7 cellular contexts compared by ENCODE assay signal in genomic region chr19:48896191-48896720, GRCh38. TPM values are rescaled to one million over a fixed set of nuclear protein-coding genes. Genes with fewer than 3 reads are reported as not detected.
A peak's percentile ranks its signal among the peaks of the same experiment; 100 is the strongest.
DNase-seq lines count a peak whose midpoint lies in the region; ATAC-seq and TF ChIP-seq lines count a peak whose summit lies in the region.
"Had no signal": no experiment of that assay in that cellular context is flagged by ENCODE, and none has a peak within 500 bp of the region (broad histone marks: within the 10 kb centered on the region; RNA-seq: fewer than 3 reads in every experiment).

No MANE protein-coding gene starts in this region.

- TF ChIP-seq CTCF in fibroblast of lung (conservative IDR thresholded peaks at IDR 0.05 in 1 of 2, IDR thresholded peaks at IDR 0.05 in 1 of 2; ENCODE audit: low read depth in 1 of 2, low read length in 2 of 2) (no peak), spleen (IDR thresholded peaks at IDR 0.05 in 8 of 11, conservative IDR thresholded peaks at IDR 0.05 in 3 of 11) (no peak)

- WGBS in spleen, 5 donors: 18 to 32% (median 18%) methylated on average over 18 to 25 of the region's 25 CpGs

- POLR2A ChIA-PET in T-cell (lab: Charles Lee): no interaction called here

- no peaks in the 10 kb centered on the region for H3K36me3 Mint-ChIP-seq in T-cell

- peak in 15 of 34 experiments; percentile 18 to 63 (median 42) for DNase-seq in T-cell
- DNase-seq in fibroblast of lung (ENCODE audit: low read depth in 2 of 2): peak; percentile 39 to 58
- peak; percentile 88 for DNase-seq in spleen
- DNase-seq in NCI-H524 treated with DMSO at 0.1 percent for 48 hours (lab: John Stamatoyannopoulos, UW): no peak

- peaks cover 22 to 42% (median 23%) of the 10 kb centered on the region in 3 donors for H3K4me1 Mint-ChIP-seq in T-cell

- H3K27me3 Mint-ChIP-seq in T-cell: peaks cover 11 to 35% of the 10 kb centered on the region in 2 donors

- H3K4me1 ChIP-seq in fibroblast of lung (ENCODE audit: control insufficient read depth, extremely low read depth, insufficient read depth, low read length) (no peaks in the 10 kb centered on the region), spleen (peaks cover 0 to 37% (median 31%) of the 10 kb centered on the region in 6 donors)
- H3K4me1 ChIP-seq: SJCRH30 had no signal

- H4K20me1 ChIP-seq in fibroblast of lung (ENCODE audit: control insufficient read depth, extremely low read depth, insufficient read depth, low read length): no peaks in the 10 kb centered on the region

- peaks cover 9% of the 10 kb centered on the region for H3K79me2 ChIP-seq in fibroblast of lung (ENCODE audit: control insufficient read depth, insufficient read depth, low read length)

- ATAC-seq in T-cell (replicated peaks in 1 of 4) (peak in 2 of 4 experiments; percentile 22 to 35), GM19397 (IDR thresholded peaks at IDR 0.05; ENCODE audit: unreplicated experiment) (no peak), HG02763 (IDR thresholded peaks at IDR 0.05; ENCODE audit: unreplicated experiment) (no peak)

- H3K36me3 ChIP-seq in fibroblast of lung (ENCODE audit: control insufficient read depth, insufficient read depth, low read length): no peaks in the 10 kb centered on the region
- H3K36me3 ChIP-seq in spleen: no peaks in the 10 kb centered on the region
- H3K36me3 ChIP-seq: SJCRH30 had no signal

- H3K27me3 ChIP-seq in fibroblast of lung (ENCODE audit: control insufficient read depth, insufficient read depth, low read length) (no peaks in the 10 kb centered on the region), spleen (replicated peaks in 1 of 7) (peaks cover 0 to 34% (median 0%) of the 10 kb centered on the region in 7 donors)
- H3K27me3 ChIP-seq: SJCRH30 had no signal

- H3K27ac Mint-ChIP-seq in T-cell: peak overlapping the region in 1 of 2 donors; percentile 28

- peak overlapping the region in 1 of 4 experiments; percentile 46 for H3K4me3 ChIP-seq in fibroblast of lung (replicated peaks in 1 of 4; ENCODE audit: control extremely low read depth in 1 of 4, insufficient read depth in 1 of 4, low read depth in 3 of 4, low read length in 4 of 4)
- peak overlapping the region; percentile 9 to 61 (median 25) for H3K4me3 ChIP-seq in spleen
- H3K4me3 ChIP-seq: SJCRH30 had no signal

- no peak for TF ChIP-seq POLR2A in spleen (IDR thresholded peaks at IDR 0.05)

- no peak overlapping the region for H3K9ac ChIP-seq in fibroblast of lung (ENCODE audit: insufficient read depth, low read length)

- peak overlapping the region; percentile 13 for H3K4me2 ChIP-seq in fibroblast of lung (ENCODE audit: extremely low read depth, insufficient read depth, low read length)

- peak overlapping the region in 2 of 3 donors; percentile 57 to 71 for H3K4me3 Mint-ChIP-seq in T-cell

- H3K9me3 ChIP-seq in fibroblast of lung (ENCODE audit: control insufficient read depth, insufficient read depth, low read depth, low read length): no peaks in the 10 kb centered on the region
- no peaks in the 10 kb centered on the region for H3K9me3 ChIP-seq in spleen
- H3K9me3 ChIP-seq: SJCRH30 had no signal

- no peaks in the 10 kb centered on the region for H3K9me3 Mint-ChIP-seq in T-cell

- CTCF ChIA-PET in T-cell (lab: Charles Lee): interaction anchor here in 1 of 2 donors (0.7 kb wide), 1 partner anchor 10 kb away, joined by 7 read pairs; no protein-coding TSS in a partner anchor

- intact Hi-C loops in spleen (cut with DNase I; ENCODE audit: low total_unique reads): no loop called here

- no peak overlapping the region for H2AFZ ChIP-seq in fibroblast of lung (ENCODE audit: low read length)

- H3K27ac ChIP-seq in fibroblast of lung (ENCODE audit: insufficient read depth, low read length) (no peak overlapping the region), spleen (peak overlapping the region; percentile 0 to 83 (median 72))
- H3K27ac ChIP-seq: SJCRH30 had no signal

RNA-seq across cellular contexts. Expression of gene TULP2, which starts 2.3 kb away (rescaled TPM):
- total RNA-seq in T-cell (under 1 TPM in 1 of 5 donors, not detected in 4; 0.26 TPM), fibroblast of lung (0.51 and 0.83 TPM in 2 replicates), spleen (1 to 10 TPM in 3 of 7 donors, under 1 TPM in 3, not detected in 1; 0.34 to 5.0 (median 1.3) TPM)
- polyA plus RNA-seq in fibroblast of lung (0.10 and 0.28 TPM in 2 replicates), spleen (under 1 TPM in 2 of 3 donors, not detected in 1; 0.14 to 0.32 TPM)
- polyA plus RNA-seq in fibroblast of lung (2012): 0.19 and 0.24 TPM in 2 replicates
- polyA minus RNA-seq in fibroblast of lung (ENCODE audit: low replicate concordance): 0.63 TPM in 1 of 2 replicates, not detected in the other
- total RNA-seq: SJCRH30 had no signal

RNA-seq across cellular contexts. Expression of gene NUCB1, which starts 3.9 kb away (rescaled TPM):
- total RNA-seq in T-cell: 100 to 1,000 TPM; 122 to 177 (median 165) TPM
- 130 and 137 TPM in 2 replicates for total RNA-seq in fibroblast of lung
- polyA plus RNA-seq in fibroblast of lung: 101 and 129 TPM in 2 replicates
- 179 and 237 TPM in 2 replicates for polyA plus RNA-seq in fibroblast of lung (2012)
- polyA minus RNA-seq in fibroblast of lung (ENCODE audit: low replicate concordance): 127 and 321 TPM in 2 replicates
- total RNA-seq in spleen: 100 to 1,000 TPM; 217 to 321 (median 268) TPM
- polyA plus RNA-seq in spleen: 100 to 1,000 TPM in 1 of 3 donors, 10 to 100 TPM in 2; 67.6 to 125 (median 72.4) TPM

RNA-seq across cellular contexts. Expression of gene PPP1R15A, which starts 24.0 kb away (rescaled TPM):
- total RNA-seq in T-cell (100 to 1,000 TPM in 2 of 5 donors, 10 to 100 TPM in 3; 74.4 to 713 (median 93.6) TPM), fibroblast of lung (87.3 and 166 TPM in 2 replicates), spleen (10 to 100 TPM; 30.2 to 74.2 (median 47.6) TPM)
- polyA plus RNA-seq in fibroblast of lung (46.3 and 116 TPM in 2 replicates), spleen (10 to 100 TPM; 18.5 to 54.5 (median 21.5) TPM)
- 53.8 and 120 TPM in 2 replicates for polyA plus RNA-seq in fibroblast of lung (2012)
- polyA minus RNA-seq in fibroblast of lung (ENCODE audit: low replicate concordance): 19.5 and 31.9 TPM in 2 replicates

RNA-seq across cellular contexts. Expression of gene PLEKHA4, which starts 27.8 kb away (rescaled TPM):
- total RNA-seq in T-cell (10 to 100 TPM in 1 of 5 donors, 1 to 10 TPM in 4; 2.7 to 11.8 (median 5.2) TPM), fibroblast of lung (18.7 and 20.0 TPM in 2 replicates), spleen (10 to 100 TPM in 6 of 7 donors, 1 to 10 TPM in 1; 8.6 to 24.2 (median 16.0) TPM)
- polyA plus RNA-seq in fibroblast of lung (6.6 and 11.1 TPM in 2 replicates), spleen (10 to 100 TPM; 12.2 to 20.6 (median 13.8) TPM)
- polyA plus RNA-seq in fibroblast of lung (2012): 33.4 and 58.7 TPM in 2 replicates
- 18.3 and 27.2 TPM in 2 replicates for polyA minus RNA-seq in fibroblast of lung (ENCODE audit: low replicate concordance)

RNA-seq across cellular contexts. Expression of gene DHDH, which starts 37.2 kb away (rescaled TPM):
- 1 to 10 TPM in 4 of 5 donors, under 1 TPM in 1; 0.93 to 1.7 (median 1.2) TPM for total RNA-seq in T-cell
- total RNA-seq in fibroblast of lung: 0.17 TPM in 1 of 2 replicates, not detected in the other
- 0.08 TPM in 1 of 2 replicates, not detected in the other for polyA plus RNA-seq in fibroblast of lung
- polyA plus RNA-seq in fibroblast of lung (2012): 0.15 and 0.21 TPM in 2 replicates
- polyA minus RNA-seq in fibroblast of lung (ENCODE audit: low replicate concordance): not detected in 2 replicates
- total RNA-seq in spleen: 1 to 10 TPM in 4 of 7 donors, under 1 TPM in 2, not detected in 1; 0.51 to 4.5 (median 2.5) TPM
- 1 to 10 TPM; 1.2 to 2.6 (median 1.2) TPM for polyA plus RNA-seq in spleen
- total RNA-seq: SJCRH30 had no signal
